23 cellular contexts compared by ENCODE assay signal in the genomic region with DNA sequence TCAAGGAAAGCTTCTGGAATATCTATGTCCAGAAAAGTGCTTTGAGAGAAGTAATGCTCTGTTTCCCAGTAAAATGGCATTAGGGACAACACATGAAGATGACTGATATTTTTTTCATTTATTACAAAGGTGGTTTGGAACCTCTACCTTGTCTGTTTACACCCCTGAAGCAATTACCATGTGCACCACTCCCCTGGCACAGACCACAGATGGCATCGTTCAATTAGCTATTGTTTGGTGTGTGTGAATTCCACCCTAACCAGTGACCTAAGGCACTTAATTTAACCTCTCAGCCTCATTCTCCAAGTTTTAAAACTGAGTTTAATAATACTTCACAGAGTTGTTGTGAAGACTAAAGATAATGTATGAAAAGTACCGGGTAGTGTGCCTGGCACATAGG.
"Had no signal": no experiment of that assay in that cellular context is flagged by ENCODE, and none has a peak within 500 bp of the region (broad histone marks: within the 10 kb centered on the region; RNA-seq: fewer than 3 reads in every experiment).

No MANE protein-coding gene starts in this region.

- H3K9me3 Mint-ChIP-seq: dendritic cell treated with granulocyte-macrophage colony-stimulating factor and Interleukin-4, amounts not matched to agents 40 ng/mL and 50 ng/mL, for 4 days; effector memory CD8-positive, alpha-beta T cell had no signal

- H3K27ac Mint-ChIP-seq: dendritic cell treated with granulocyte-macrophage colony-stimulating factor and Interleukin-4, amounts not matched to agents 40 ng/mL and 50 ng/mL, for 4 days; effector memory CD8-positive, alpha-beta T cell; naive thymus-derived CD4-positive, alpha-beta T cell; stimulated activated memory B cell treated with anti-CD40 and anti-IgM and Interleukin-4, amounts not matched to agents 10 μg/mL and 1 μg/mL and 100 μg/mL, for 72 hours; stimulated activated naive CD8-positive, alpha-beta T cell treated with anti-CD3 and anti-CD28 coated beads, Interleukin-15, Interleukin-2, amounts not matched to agents 100 ng/mL and 50 ng/mL, for 24 hours had no signal

- H3K27me3 Mint-ChIP-seq: stimulated activated memory B cell treated with anti-CD40 and anti-IgM and Interleukin-4, amounts not matched to agents 10 μg/mL and 1 μg/mL and 100 μg/mL, for 72 hours had no signal

- H3K27ac ChIP-seq: epithelial cell of prostate, gastroesophageal sphincter, left ventricle myocardium inferior, lower lobe of right lung, neutrophil, spleen, testis, tibial nerve, upper lobe of right lung, vagina had no signal

- H3K9me3 ChIP-seq: esophagus squamous epithelium, gastroesophageal sphincter, lower lobe of right lung, neutrophil, testis, tibial nerve, upper lobe of right lung, vagina had no signal

- H3K4me1 Mint-ChIP-seq: naive thymus-derived CD4-positive, alpha-beta T cell; stimulated activated memory B cell treated with anti-CD40 and anti-IgM and Interleukin-4, amounts not matched to agents 10 μg/mL and 1 μg/mL and 100 μg/mL, for 72 hours had no signal

- DNase-seq: effector memory CD8-positive, alpha-beta T cell; esophagus squamous epithelium; foreskin fibroblast; glutamatergic neuron; left ventricle myocardium inferior; lower lobe of right lung; mesendoderm; naive thymus-derived CD4-positive, alpha-beta T cell; spleen; stimulated activated CD4-positive, alpha-beta T cell treated with anti-CD3 and anti-CD28 coated beads, Interleukin-15, amount 100 ng/mL, for 24 hours; stimulated activated CD4-positive, alpha-beta T cell treated with anti-CD3 and anti-CD28 coated beads, Interleukin-1b, Interleukin-23, amount 100 ng/mL, for 48 hours; stimulated activated CD4-positive, alpha-beta T cell treated with anti-CD3 and anti-CD28 coated beads, Interleukin-4, amount 100 ng/mL, for 24 hours; testis; upper lobe of right lung had no signal

- H3K36me3 ChIP-seq: esophagus squamous epithelium, gastroesophageal sphincter, left ventricle myocardium inferior, lower lobe of right lung, neutrophil, spleen, tibial nerve, upper lobe of right lung, vagina had no signal

- H3K4me3 ChIP-seq: esophagus squamous epithelium, gastroesophageal sphincter, left ventricle myocardium inferior, lower lobe of right lung, spleen, testis, tibial nerve, upper lobe of right lung, vagina had no signal

- H3K36me3 Mint-ChIP-seq: naive thymus-derived CD4-positive, alpha-beta T cell; stimulated activated memory B cell treated with anti-CD40 and anti-IgM and Interleukin-4, amounts not matched to agents 10 μg/mL and 1 μg/mL and 100 μg/mL, for 72 hours had no signal

- H3K4me3 Mint-ChIP-seq: dendritic cell treated with granulocyte-macrophage colony-stimulating factor and Interleukin-4, amounts not matched to agents 40 ng/mL and 50 ng/mL, for 4 days; effector memory CD8-positive, alpha-beta T cell; naive thymus-derived CD4-positive, alpha-beta T cell; stimulated activated memory B cell treated with anti-CD40 and anti-IgM and Interleukin-4, amounts not matched to agents 10 μg/mL and 1 μg/mL and 100 μg/mL, for 72 hours; stimulated activated naive CD8-positive, alpha-beta T cell treated with anti-CD3 and anti-CD28 coated beads, Interleukin-15, Interleukin-2, amounts not matched to agents 100 ng/mL and 50 ng/mL, for 24 hours had no signal

- H3K27me3 ChIP-seq: esophagus squamous epithelium, gastroesophageal sphincter, neutrophil, testis, tibial nerve, upper lobe of right lung, vagina had no signal

- FAIRE-seq: keratinocyte had no signal

- H3K4me1 ChIP-seq: gastroesophageal sphincter, left ventricle myocardium inferior, lower lobe of right lung, spleen, testis, tibial nerve, upper lobe of right lung had no signal
